ENCODE assay signal across 16 cellular contexts in genomic region chr7:8371742-8372141, GRCh38.
"Had no signal": no experiment of that assay in that cellular context is flagged by ENCODE, and none has a peak within 500 bp of the region (broad histone marks: within the 10 kb centered on the region; RNA-seq: fewer than 3 reads in every experiment).

No MANE protein-coding gene starts in this region.

- H3K27me3 ChIP-seq: ascending aorta, esophagus muscularis mucosa, neutrophil, vagina had no signal

- H3K4me1 ChIP-seq: ascending aorta, esophagus muscularis mucosa, tibial artery, vagina had no signal

- H3K27ac Mint-ChIP-seq: activated CD8-positive, alpha-beta memory T cell treated with anti-CD3 and anti-CD28 coated beads, Interleukin-2, amount 10 ng/mL, durations not matched to agents 7 days and 5 days; activated naive CD8-positive, alpha-beta T cell treated with anti-CD3 and anti-CD28 coated beads, Interleukin-2, amount 10 ng/mL, durations not matched to agents 7 days and 5 days; activated T-cell treated with anti-CD3 and anti-CD28 coated beads, Interleukin-2, amount 50 U/mL, for 24 hours; immature natural killer cell; naive thymus-derived CD4-positive, alpha-beta T cell; stimulated activated memory B cell treated with anti-CD40 and anti-IgM and Interleukin-4, amounts not matched to agents 10 μg/mL and 1 μg/mL and 100 μg/mL, for 72 hours had no signal

- H3K36me3 Mint-ChIP-seq: activated CD8-positive, alpha-beta memory T cell treated with anti-CD3 and anti-CD28 coated beads, Interleukin-2, amount 10 ng/mL, durations not matched to agents 7 days and 5 days; activated naive CD8-positive, alpha-beta T cell treated with anti-CD3 and anti-CD28 coated beads, Interleukin-2, amount 10 ng/mL, durations not matched to agents 7 days and 5 days; immature natural killer cell; stimulated activated memory B cell treated with anti-CD40 and anti-IgM and Interleukin-4, amounts not matched to agents 10 μg/mL and 1 μg/mL and 100 μg/mL, for 72 hours had no signal

- ATAC-seq: activated CD4-positive, CD25-positive, alpha-beta regulatory T cell treated with anti-CD3 and anti-CD28 coated beads, Interleukin-2, amount 50 U/mL, for 24 hours; activated CD8-positive, alpha-beta memory T cell treated with anti-CD3 and anti-CD28 coated beads, Interleukin-2, amount 10 ng/mL, durations not matched to agents 7 days and 5 days; naive thymus-derived CD4-positive, alpha-beta T cell; stimulated activated memory B cell treated with anti-CD40 and anti-IgM and Interleukin-4, amounts not matched to agents 10 μg/mL and 1 μg/mL and 100 μg/mL, for 72 hours had no signal

- H3K4me1 Mint-ChIP-seq: activated CD8-positive, alpha-beta memory T cell treated with anti-CD3 and anti-CD28 coated beads, Interleukin-2, amount 10 ng/mL, durations not matched to agents 7 days and 5 days; activated naive CD8-positive, alpha-beta T cell treated with anti-CD3 and anti-CD28 coated beads, Interleukin-2, amount 10 ng/mL, durations not matched to agents 7 days and 5 days; immature natural killer cell; naive thymus-derived CD4-positive, alpha-beta T cell; stimulated activated memory B cell treated with anti-CD40 and anti-IgM and Interleukin-4, amounts not matched to agents 10 μg/mL and 1 μg/mL and 100 μg/mL, for 72 hours had no signal

- DNase-seq: activated CD8-positive, alpha-beta memory T cell treated with anti-CD3 and anti-CD28 coated beads, Interleukin-2, amount 10 ng/mL, durations not matched to agents 7 days and 5 days; activated gamma-delta T cell; activated naive CD8-positive, alpha-beta T cell treated with anti-CD3 and anti-CD28 coated beads, Interleukin-2, amount 10 ng/mL, durations not matched to agents 7 days and 5 days; activated T-cell treated with anti-CD3 and anti-CD28 coated beads, Interleukin-2, amount 50 U/mL, for 24 hours; glutamatergic neuron; immature natural killer cell; naive thymus-derived CD4-positive, alpha-beta T cell; retina; small intestine; tibial artery had no signal

- H3K9me3 ChIP-seq: ascending aorta, esophagus muscularis mucosa, neutrophil, tibial artery, vagina had no signal

- H3K36me3 ChIP-seq: ascending aorta, esophagus muscularis mucosa, neutrophil, tibial artery, vagina had no signal

- H3K4me3 ChIP-seq: ascending aorta, esophagus muscularis mucosa, tibial artery, vagina had no signal

- H3K27ac ChIP-seq: ascending aorta, esophagus muscularis mucosa, neutrophil, tibial artery, vagina had no signal

- H3K4me3 Mint-ChIP-seq: activated CD8-positive, alpha-beta memory T cell treated with anti-CD3 and anti-CD28 coated beads, Interleukin-2, amount 10 ng/mL, durations not matched to agents 7 days and 5 days; activated naive CD8-positive, alpha-beta T cell treated with anti-CD3 and anti-CD28 coated beads, Interleukin-2, amount 10 ng/mL, durations not matched to agents 7 days and 5 days; activated T-cell treated with anti-CD3 and anti-CD28 coated beads, Interleukin-2, amount 50 U/mL, for 24 hours; immature natural killer cell; naive thymus-derived CD4-positive, alpha-beta T cell; stimulated activated memory B cell treated with anti-CD40 and anti-IgM and Interleukin-4, amounts not matched to agents 10 μg/mL and 1 μg/mL and 100 μg/mL, for 72 hours had no signal

- H3K9me3 Mint-ChIP-seq: activated naive CD8-positive, alpha-beta T cell treated with anti-CD3 and anti-CD28 coated beads, Interleukin-2, amount 10 ng/mL, durations not matched to agents 7 days and 5 days; activated T-cell treated with anti-CD3 and anti-CD28 coated beads, Interleukin-2, amount 50 U/mL, for 24 hours; stimulated activated memory B cell treated with anti-CD40 and anti-IgM and Interleukin-4, amounts not matched to agents 10 μg/mL and 1 μg/mL and 100 μg/mL, for 72 hours had no signal
